Comparison of ENCODE assay signal across 27 cellular contexts in the genomic region with DNA sequence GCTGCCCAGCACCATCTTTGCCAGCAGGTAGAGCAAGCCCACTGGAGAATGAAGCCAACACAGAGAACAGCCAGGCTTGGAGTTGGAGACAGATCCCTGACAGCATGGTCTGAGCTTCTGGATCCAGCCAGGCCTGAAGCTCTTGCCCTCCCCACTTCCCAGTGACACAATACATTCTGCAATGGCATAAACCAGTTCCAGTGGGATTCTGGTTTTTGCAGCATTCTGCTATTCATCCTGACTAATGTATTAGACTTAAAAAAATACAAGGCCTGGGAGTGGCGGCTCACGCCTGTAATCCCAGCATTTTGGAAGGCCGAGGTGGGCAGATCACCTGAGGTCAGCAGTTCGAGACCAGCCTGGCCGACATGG. TPM values are rescaled to one million over a fixed set of nuclear protein-coding genes. Genes with fewer than 3 reads are reported as not detected.
DNase-seq lines count a peak whose midpoint lies in the region; ATAC-seq and TF ChIP-seq lines count a peak whose summit lies in the region.
"Had no signal": no experiment of that assay in that cellular context is flagged by ENCODE, and none has a peak within 500 bp of the region (broad histone marks: within the 10 kb centered on the region; RNA-seq: fewer than 3 reads in every experiment).

No MANE protein-coding gene starts in this region.

- 97 to 98% methylated on average over 5 of the region's 5 CpGs for WGBS in heart right ventricle, 2 donors
- WGBS in transverse colon (ENCODE audit: low coverage in 1 of 2), 2 donors = 95% methylated on average over 5 of the region's 5 CpGs; no CpG with 5 or more reads in 1 of the 2 donors

- no peak overlapping the region for H3K9ac ChIP-seq in colonic mucosa (ENCODE audit: low read depth in 2 of 2, low read length in 2 of 2)

- H3K9me3 Mint-ChIP-seq in MCF 10A (ENCODE audit: unreplicated experiment) = no peaks in the 10 kb centered on the region
- H3K9me3 Mint-ChIP-seq: activated B cell treated with CpG ODN at 0.5 μM for 24 hours; central memory CD8-positive, alpha-beta T cell; H9 had no signal

- H3K4me1 ChIP-seq in heart right ventricle = peaks cover 0 to 66% (median 3%) of the 10 kb centered on the region in 9 donors
- H3K4me1 ChIP-seq in lower lobe of right lung = peaks cover 55% of the 10 kb centered on the region
- H3K4me1 ChIP-seq in transverse colon = peaks cover 0 to 15% (median 2%) of the 10 kb centered on the region in 4 donors
- H3K4me1 ChIP-seq in effector memory CD4-positive, alpha-beta T cell (ENCODE audit: control insufficient read depth, insufficient read depth, low read length, poor library complexity, severe bottlenecking) = peaks cover 27% of the 10 kb centered on the region
- no peaks in the 10 kb centered on the region for H3K4me1 ChIP-seq in colonic mucosa

- H3K4me3 ChIP-seq in heart right ventricle = no peak overlapping the region
- H3K4me3 ChIP-seq in lower lobe of right lung = no peak overlapping the region
- H3K4me3 ChIP-seq in transverse colon = no peak overlapping the region
- H3K4me3 ChIP-seq in effector memory CD4-positive, alpha-beta T cell (ENCODE audit: insufficient read depth, low read depth, low read length, poor library complexity, severe bottlenecking) = no peak overlapping the region
- no peak overlapping the region for H3K4me3 ChIP-seq in colonic mucosa
- H3K4me3 ChIP-seq: gastroesophageal sphincter, mucosa of descending colon, upper lobe of left lung had no signal

- H3K27ac ChIP-seq in heart right ventricle = peak overlapping the region in 6 of 10 donors; percentile 3 to 87 (median 52)
- H3K27ac ChIP-seq in lower lobe of right lung = peak overlapping the region; percentile 33
- H3K27ac ChIP-seq in transverse colon = peak overlapping the region; percentile 38 to 68 (median 44)
- H3K27ac ChIP-seq in effector memory CD4-positive, alpha-beta T cell (ENCODE audit: insufficient read depth, low read length, poor library complexity, severe bottlenecking) = no peak overlapping the region
- H3K27ac ChIP-seq in colonic mucosa = no peak overlapping the region
- H3K27ac ChIP-seq: 22Rv1 had no signal

- no peaks in the 10 kb centered on the region for H3K27me3 Mint-ChIP-seq in MCF 10A (ENCODE audit: insufficient read depth, unreplicated experiment)
- H3K27me3 Mint-ChIP-seq: activated B cell treated with CpG ODN at 0.5 μM for 24 hours; activated naive CD8-positive, alpha-beta T cell; central memory CD8-positive, alpha-beta T cell had no signal

- H3K27me3 ChIP-seq in heart right ventricle (no peaks in the 10 kb centered on the region), lower lobe of right lung (ENCODE audit: low read depth) (no peaks in the 10 kb centered on the region), transverse colon (no peaks in the 10 kb centered on the region), colonic mucosa (no peaks in the 10 kb centered on the region)
- H3K27me3 ChIP-seq in effector memory CD4-positive, alpha-beta T cell (replicated peaks; ENCODE audit: control insufficient read depth, insufficient read depth, low read length, poor library complexity, severe bottlenecking) = no peaks in the 10 kb centered on the region
- H3K27me3 ChIP-seq: gastroesophageal sphincter, upper lobe of left lung had no signal

- in situ Hi-C loops in transverse colon (cut with MboI; ENCODE audit: low pct_ligation_motif_present in 1 of 4, low pct_unique_long_range_greater_than_20kb in 1 of 4, low sequenced_read_pairs in 3 of 4) = loop anchor here in 1 of 4 donors (25.0 kb wide), 1 partner anchor 215 kb away; no protein-coding TSS in a partner anchor

- DNase-seq in heart right ventricle (no peak), Right ventricle myocardium inferior (ENCODE audit: missing footprints) (no peak), MCF 10A (ENCODE audit: unreplicated experiment) (peak; percentile 38), lower lobe of right lung (no peak), transverse colon (no peak), colonic mucosa (no peak)
- DNase-seq in effector memory CD4-positive, alpha-beta T cell = no peak
- DNase-seq: activated B cell treated with CpG ODN at 0.5 μM for 24 hours; activated CD4-positive, alpha-beta T cell treated with anti-CD3 and anti-CD28 coated beads, Interleukin-2, amount 50 U/mL, for 4 hours; activated CD8-positive, alpha-beta memory T cell treated with anti-CD3 and anti-CD28 coated beads, Interleukin-2, amount 50 U/mL, for 4 hours; DMS53; GDM1; H9; mucosa of descending colon; NCI-H1417 treated with DMSO at 0.1 percent for 48 hours; NCI-H2081 treated with DMSO at 0.1 percent for 48 hours; NCI-H345; NCI-H82; SIG-M5; stimulated activated CD8-positive, alpha-beta memory T cell treated with anti-CD3 and anti-CD28 coated beads, Interleukin-4, amount 100 ng/mL, for 48 hours; SW 1271; upper lobe of left lung had no signal

- TSS peak; percentile 80 for BruUV-seq in MCF 10A (replicated peaks; lab: Mats Ljungman, UMichigan)

- peak overlapping the region; percentile 81 for H3K27ac Mint-ChIP-seq in MCF 10A (ENCODE audit: low read depth, unreplicated experiment)
- H3K27ac Mint-ChIP-seq: activated B cell treated with CpG ODN at 0.5 μM for 24 hours; activated naive CD8-positive, alpha-beta T cell had no signal

- intact Hi-C loops in heart right ventricle (cut with DNase I) (no loop called here), Right ventricle myocardium inferior (cut with DNase I) (no loop called here), MCF 10A (cut with micrococcal nuclease) (loop anchor here (5.0 kb wide), 1 partner anchor 220 kb away; no protein-coding TSS in a partner anchor), lower lobe of right lung (cut with DNase I) (no loop called here), transverse colon (cut with DNase I; ENCODE audit: low total_unique reads) (no loop called here), colonic mucosa (cut with DNase I) (no loop called here)

- H3K9me3 ChIP-seq in heart right ventricle = no peaks in the 10 kb centered on the region
- no peaks in the 10 kb centered on the region for H3K9me3 ChIP-seq in lower lobe of right lung
- H3K9me3 ChIP-seq in transverse colon = no peaks in the 10 kb centered on the region
- H3K9me3 ChIP-seq in effector memory CD4-positive, alpha-beta T cell (ENCODE audit: control insufficient read depth, low read length) = no peaks in the 10 kb centered on the region
- H3K9me3 ChIP-seq in colonic mucosa = no peaks in the 10 kb centered on the region
- H3K9me3 ChIP-seq: gastroesophageal sphincter, mucosa of descending colon, upper lobe of left lung had no signal

- TF ChIP-seq CTCF in heart right ventricle (IDR thresholded peaks at IDR 0.05) = no peak
- TF ChIP-seq CTCF in MCF 10A (IDR thresholded peaks at IDR 0.05; ENCODE audit: unreplicated experiment) = no peak
- no peak for TF ChIP-seq CTCF in lower lobe of right lung (IDR thresholded peaks at IDR 0.05)
- no peak for TF ChIP-seq CTCF in transverse colon (IDR thresholded peaks at IDR 0.05)
- no peak for TF ChIP-seq CTCF in colonic mucosa (IDR thresholded peaks at IDR 0.05)

- no peak for TF ChIP-seq EP300 in transverse colon (IDR thresholded peaks at IDR 0.05; ENCODE audit: low read depth)

- ATAC-seq in heart right ventricle (no peak), Right ventricle myocardium inferior (no peak), lower lobe of right lung (no peak)
- no peak for ATAC-seq in activated CD4-positive, CD25-positive, alpha-beta regulatory T cell treated with anti-CD3 and anti-CD28 coated beads, Interleukin-2, amount 50 U/mL, for 24 hours
- ATAC-seq: mucosa of descending colon had no signal

- no peak overlapping the region for H3K4me3 Mint-ChIP-seq in MCF 10A (ENCODE audit: unreplicated experiment)
- H3K4me3 Mint-ChIP-seq: activated B cell treated with CpG ODN at 0.5 μM for 24 hours; activated naive CD8-positive, alpha-beta T cell; central memory CD8-positive, alpha-beta T cell; H9 had no signal

- POLR2A ChIA-PET in MCF 10A (lab: Yijun Ruan, JAX) = interaction anchor here (0.6 to 6.3 kb wide), 13 partner anchors 9 to 132 kb away, joined by 3 to 76 read pairs (median 8); partner anchors contain the start of genes LITAF and TXNDC11

- TF ChIP-seq POLR2A in transverse colon (IDR thresholded peaks at IDR 0.05) = no peak

- H3K36me3 ChIP-seq in heart right ventricle (no peaks in the 10 kb centered on the region), lower lobe of right lung (no peaks in the 10 kb centered on the region), transverse colon (no peaks in the 10 kb centered on the region), colonic mucosa (no peaks in the 10 kb centered on the region)
- no peaks in the 10 kb centered on the region for H3K36me3 ChIP-seq in effector memory CD4-positive, alpha-beta T cell (ENCODE audit: control insufficient read depth, insufficient read depth, low read length)
- H3K36me3 ChIP-seq: gastroesophageal sphincter, upper lobe of left lung had no signal

- peaks cover 30% of the 10 kb centered on the region for H3K4me1 Mint-ChIP-seq in MCF 10A (ENCODE audit: insufficient read depth, unreplicated experiment)

- peaks cover 7% of the 10 kb centered on the region for H3K36me3 Mint-ChIP-seq in MCF 10A (ENCODE audit: insufficient read depth, unreplicated experiment)
- H3K36me3 Mint-ChIP-seq: activated naive CD8-positive, alpha-beta T cell had no signal

- CTCF ChIA-PET in MCF 10A (lab: Yijun Ruan, JAX) = interaction anchor here (0.6 to 3.2 kb wide), 8 partner anchors 9 to 131 kb away, joined by 3 to 16 read pairs (median 4); no protein-coding TSS in a partner anchor

RNA-seq across cellular contexts. Expression of gene LITAF, which starts 40.6 kb away (rescaled TPM):
- total RNA-seq in heart right ventricle = 10 to 100 TPM; 29.5 to 96.9 (median 41.6) TPM
- 10 to 100 TPM; 13.3 to 19.2 TPM for polyA plus RNA-seq in heart right ventricle
- 78.4 TPM for total RNA-seq in Right ventricle myocardium inferior
- total RNA-seq in MCF 10A (2022) = 120 and 161 TPM in 2 replicates
- total RNA-seq in lower lobe of right lung = 281 TPM
- 100 to 1,000 TPM in 2 of 4 donors, 10 to 100 TPM in 2; 32.8 to 193 (median 101) TPM for total RNA-seq in transverse colon
- 100 to 1,000 TPM; 144 to 211 TPM for total RNA-seq in colonic mucosa

RNA-seq across cellular contexts. Expression of gene SNN, which starts 41.0 kb away (rescaled TPM):
- total RNA-seq in heart right ventricle = 10 to 100 TPM; 25.5 to 61.4 (median 37.6) TPM
- 10 to 100 TPM; 10.1 to 21.2 TPM for polyA plus RNA-seq in heart right ventricle
- 27.7 TPM for total RNA-seq in Right ventricle myocardium inferior
- total RNA-seq in MCF 10A (2022) = 1.9 and 5.8 TPM in 2 replicates
- 25.5 TPM for total RNA-seq in lower lobe of right lung
- total RNA-seq in transverse colon = 10 to 100 TPM in 2 of 4 donors, 1 to 10 TPM in 2; 4.9 to 12.3 (median 8.6) TPM
- 1 to 10 TPM; 2.4 to 5.6 TPM for total RNA-seq in colonic mucosa

Comparison
In these comparisons a context has a peak if more than half of its experiments do, and no peak if none do; other contexts are left out.
1. H3K27ac ChIP-seq: peak in heart right ventricle (6 of 10), lower lobe of right lung (single experiment) and transverse colon (4 of 4); none in effector memory CD4-positive, alpha-beta T cell (single experiment) and colonic mucosa (single experiment).